ENCODE assay signal across 9 cellular contexts in genomic region chr2:18149660-18150246, GRCh38.
DNase-seq lines count a peak whose midpoint lies in the region; ATAC-seq, FAIRE-seq and TF ChIP-seq lines count a peak whose summit lies in the region.
"Had no signal": no experiment of that assay in that cellular context is flagged by ENCODE, and none has a peak within 500 bp of the region (broad histone marks: within the 10 kb centered on the region; RNA-seq: fewer than 3 reads in every experiment).

No MANE protein-coding gene starts in this region.

- H3K79me2 ChIP-seq in OCI-LY1 (ENCODE audit: insufficient read depth, low read length) = no peaks in the 10 kb centered on the region

- peak; percentile 78 for ATAC-seq in GM18858 (IDR thresholded peaks at IDR 0.05; ENCODE audit: unreplicated experiment)
- ATAC-seq in pancreas = peak in 3 of 4 donors; percentile 55 to 71 (median 69)

- FAIRE-seq in endometrium (lab: Jason Lieb, UNC) (peak; percentile 72), pancreas (lab: Jason Lieb, UNC) (peak; percentile 43)
- FAIRE-seq: frontal cortex had no signal

- H3K4me1 Mint-ChIP-seq in T-helper 2 cell treated with Interferon-gamma antibody and Interleukin-4, amounts not matched to agents 5 μg/mL and 100 μg/mL, for 36 hours (ENCODE audit: low read depth) = no peaks in the 10 kb centered on the region

- H3K27ac Mint-ChIP-seq in T-helper 2 cell treated with Interferon-gamma antibody and Interleukin-4, amounts not matched to agents 5 μg/mL and 100 μg/mL, for 36 hours = no peak overlapping the region

- 9% methylated on average over 3 of the region's 3 CpGs for WGBS in pancreas, 2 donors

- no peak overlapping the region for H3K4me3 Mint-ChIP-seq in T-helper 2 cell treated with Interferon-gamma antibody and Interleukin-4, amounts not matched to agents 5 μg/mL and 100 μg/mL, for 36 hours

- H3K4me1 ChIP-seq in OCI-LY1 (ENCODE audit: insufficient read depth, low read length, severe bottlenecking) = no peaks in the 10 kb centered on the region
- H3K4me1 ChIP-seq in pancreas = peaks cover 0 to 4% (median 0%) of the 10 kb centered on the region in 3 donors

- H3K9ac ChIP-seq in OCI-LY1 (ENCODE audit: low read length) = no peak overlapping the region

- no peaks in the 10 kb centered on the region for H3K9me2 ChIP-seq in OCI-LY1 (ENCODE audit: low read depth, low read length)

- intact Hi-C loops in pancreas (cut with DNase I) = loop anchor here in 2 of 3 donors (5.0 to 10.0 kb wide), 2 partner anchors 295 to 297 kb away; no protein-coding TSS in a partner anchor

- DNase-seq in AG08395 (ENCODE audit: low spot score) (peak; percentile 53), HT1080 (ENCODE audit: low read depth) (peak; percentile 44), pancreas (no peak), GF-D8 (lab: John Stamatoyannopoulos, UW) (no peak)
- no peak for DNase-seq in T-helper 2 cell treated with Interferon-gamma antibody and Interleukin-4, amounts not matched to agents 5 μg/mL and 100 μg/mL, for 36 hours (ENCODE audit: low spot score)

- H3K36me3 ChIP-seq in OCI-LY1 (ENCODE audit: insufficient read depth, low read length) (no peaks in the 10 kb centered on the region), pancreas (no peaks in the 10 kb centered on the region)

- H3K27me3 ChIP-seq in OCI-LY1 (ENCODE audit: insufficient read depth, low read length) (no peaks in the 10 kb centered on the region), pancreas (no peaks in the 10 kb centered on the region)

- H3K4me2 ChIP-seq in OCI-LY1 (ENCODE audit: low read length) = no peak overlapping the region

- H3K36me3 Mint-ChIP-seq in T-helper 2 cell treated with Interferon-gamma antibody and Interleukin-4, amounts not matched to agents 5 μg/mL and 100 μg/mL, for 36 hours (ENCODE audit: low read depth) = no peaks in the 10 kb centered on the region

- peak; percentile 67 for TF ChIP-seq CTCF in OCI-LY1 (IDR thresholded peaks at IDR 0.05; ENCODE audit: low read length)
- peak; percentile 43 to 73 (median 56) for TF ChIP-seq CTCF in pancreas (IDR thresholded peaks at IDR 0.05)

- H3K9me3 Mint-ChIP-seq in T-helper 2 cell treated with Interferon-gamma antibody and Interleukin-4, amounts not matched to agents 5 μg/mL and 100 μg/mL, for 36 hours = no peaks in the 10 kb centered on the region

- no peaks in the 10 kb centered on the region for H3K27me3 Mint-ChIP-seq in T-helper 2 cell treated with Interferon-gamma antibody and Interleukin-4, amounts not matched to agents 5 μg/mL and 100 μg/mL, for 36 hours (ENCODE audit: low read depth)

- H3K9me3 ChIP-seq in OCI-LY1 (ENCODE audit: low read length) (no peaks in the 10 kb centered on the region), pancreas (no peaks in the 10 kb centered on the region)

- H3K27ac ChIP-seq in OCI-LY1 (ENCODE audit: low read depth, low read length, poor library complexity, severe bottlenecking) (no peak overlapping the region), pancreas (no peak overlapping the region)

- no peak overlapping the region for H2AFZ ChIP-seq in OCI-LY1 (ENCODE audit: low read length)

- H3K4me3 ChIP-seq in OCI-LY1 (ENCODE audit: low read depth, low read length, poor library complexity, severe bottlenecking) (no peak overlapping the region), pancreas (no peak overlapping the region)

- H4K20me1 ChIP-seq in OCI-LY1 (ENCODE audit: insufficient read depth, low read length) = no peaks in the 10 kb centered on the region

- H3F3A ChIP-seq in OCI-LY1 (ENCODE audit: insufficient read depth, low read length) = no peaks in the 10 kb centered on the region

Comparison
In these comparisons a context has a peak if more than half of its experiments do, and no peak if none do; other contexts are left out.
1. DNase-seq: peak in AG08395 (single experiment) and HT1080 (single experiment); none in pancreas (0 of 6), T-helper 2 cell treated with Interferon-gamma antibody and Interleukin-4, amounts not matched to agents 5 μg/mL and 100 μg/mL, for 36 hours (single experiment) and GF-D8 (single experiment).